Comparison of ENCODE assay signal across 1 cellular context in genomic region chr6:235763-236360, GRCh38.
A peak's percentile ranks its signal among the peaks of the same experiment; 100 is the strongest.
TF ChIP-seq lines count a peak whose summit lies in the region.

No MANE protein-coding gene starts in this region.

TF ChIP-seq in HepG2, 621 proteins besides CTCF, POLR2A, EP300 and RAD21 (continued from another document):
- no peak for TF ChIP-seq ZNF609 (CRISPR knock-in tag; IDR thresholded peaks at IDR 0.05; ENCODE audit: borderline replicate concordance)
- TF ChIP-seq ZNF839 (CRISPR knock-in tag; IDR thresholded peaks at IDR 0.05; ENCODE audit: borderline replicate concordance), result no peak
- no peak for TF ChIP-seq CERS6 (CRISPR knock-in tag; IDR thresholded peaks at IDR 0.05)
- TF ChIP-seq ZNF710 (CRISPR knock-in tag; IDR thresholded peaks at IDR 0.05; ENCODE audit: borderline replicate concordance), result peak; percentile 91
- peak; percentile 86; the same call in 1 of the 2 replicates for TF ChIP-seq ZNF775 (CRISPR knock-in tag; IDR thresholded peaks at IDR 0.05; ENCODE audit: borderline replicate concordance)
- TF ChIP-seq TCF7L2 (IDR thresholded peaks at IDR 0.05; ENCODE audit: low read depth, low read length), result no peak
- TF ChIP-seq SIX1 (CRISPR knock-in tag; IDR thresholded peaks at IDR 0.05; ENCODE audit: borderline replicate concordance), result no peak
- TF ChIP-seq SOX13 (IDR thresholded peaks at IDR 0.05), result no peak
- peak in 1 of 2 experiments; percentile 43; a peak in 1 of 4 replicates for TF ChIP-seq SOX13 (CRISPR knock-in tag; conservative IDR thresholded peaks at IDR 0.05 in 1 of 2, IDR thresholded peaks at IDR 0.05 in 1 of 2)
- no peak for TF ChIP-seq TERF1 (CRISPR knock-in tag; IDR thresholded peaks at IDR 0.05)
- no peak for TF ChIP-seq SIN3B (IDR thresholded peaks at IDR 0.05; ENCODE audit: low read length)
- TF ChIP-seq MTA1 (CRISPR knock-in tag; IDR thresholded peaks at IDR 0.05; ENCODE audit: borderline replicate concordance), result no peak
- no peak for TF ChIP-seq CEBPZ (IDR thresholded peaks at IDR 0.05; ENCODE audit: low read length)
- no peak for TF ChIP-seq SMAD9 (CRISPR knock-in tag; IDR thresholded peaks at IDR 0.05)
- no peak for TF ChIP-seq ZFX (CRISPR knock-in tag; IDR thresholded peaks at IDR 0.05; ENCODE audit: low read depth)
- TF ChIP-seq YEATS4 (CRISPR knock-in tag; IDR thresholded peaks at IDR 0.05; ENCODE audit: borderline replicate concordance), result no peak
- no peak for TF ChIP-seq PRMT3 (CRISPR knock-in tag; IDR thresholded peaks at IDR 0.05; ENCODE audit: borderline replicate concordance, low read depth)
- TF ChIP-seq SRY (CRISPR knock-in tag; IDR thresholded peaks at IDR 0.05), result no peak
- no peak for TF ChIP-seq ZNF18 (CRISPR knock-in tag; IDR thresholded peaks at IDR 0.05; ENCODE audit: insufficient replicate concordance)
- no peak for TF ChIP-seq NFYC (CRISPR knock-in tag; IDR thresholded peaks at IDR 0.05)
- TF ChIP-seq HNRNPK (IDR thresholded peaks at IDR 0.05; ENCODE audit: low read depth, low read length, poor library complexity, severe bottlenecking), result peak; percentile 98
- no peak for TF ChIP-seq HOXD1 (CRISPR knock-in tag; IDR thresholded peaks at IDR 0.05)
